ENCODE assay signal across 1 cellular context in the genomic region with DNA sequence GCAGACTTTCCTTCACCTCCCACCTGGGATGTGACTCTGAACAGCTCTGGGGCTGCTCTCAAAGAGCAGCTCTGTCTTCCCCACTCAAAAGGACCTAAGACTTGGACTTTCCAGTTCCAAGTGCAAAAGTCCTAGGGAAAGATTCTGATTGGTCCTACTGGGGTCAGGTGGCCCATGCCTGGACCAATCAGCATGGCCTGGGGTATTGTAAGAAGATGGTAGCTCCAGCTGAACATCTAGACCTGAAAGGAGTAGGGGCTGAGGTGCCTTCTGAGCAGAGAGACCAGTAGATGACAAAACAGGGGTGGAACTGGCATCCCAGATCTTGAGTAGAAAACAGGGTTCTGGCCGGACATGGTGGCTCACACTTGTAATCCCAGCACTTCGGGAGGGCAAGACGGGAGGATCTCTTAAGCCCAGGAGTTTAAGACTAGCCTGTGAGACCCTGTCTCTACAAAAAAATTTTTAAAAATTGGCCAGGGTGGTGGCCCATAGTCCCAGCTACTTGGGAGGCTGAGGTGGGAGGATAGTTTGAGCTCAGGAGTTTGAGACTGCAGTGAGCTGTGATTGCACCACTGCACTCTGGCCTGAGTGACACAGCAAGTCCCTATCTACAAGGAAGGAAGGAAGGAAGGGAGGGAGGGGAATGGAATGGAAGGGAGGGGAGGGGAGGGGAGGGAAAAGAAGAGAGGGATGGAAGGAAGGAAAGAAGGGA.
TF ChIP-seq lines count a peak whose summit lies in the region.

No MANE protein-coding gene starts in this region.

TF ChIP-seq in GM12878, 131 proteins besides CTCF, POLR2A, EP300 and RAD21:
- no peak for TF ChIP-seq SUZ12 (IDR thresholded peaks at IDR 0.05; ENCODE audit: unreplicated experiment)
- TF ChIP-seq, protein P1, sequence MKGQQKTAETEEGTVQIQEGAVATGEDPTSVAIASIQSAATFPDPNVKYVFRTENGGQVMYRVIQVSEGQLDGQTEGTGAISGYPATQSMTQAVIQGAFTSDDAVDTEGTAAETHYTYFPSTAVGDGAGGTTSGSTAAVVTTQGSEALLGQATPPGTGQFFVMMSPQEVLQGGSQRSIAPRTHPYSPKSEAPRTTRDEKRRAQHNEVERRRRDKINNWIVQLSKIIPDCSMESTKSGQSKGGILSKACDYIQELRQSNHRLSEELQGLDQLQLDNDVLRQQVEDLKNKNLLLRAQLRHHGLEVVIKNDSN (IDR thresholded peaks at IDR 0.05; ENCODE audit: borderline replicate concordance, extremely low read length, insufficient read depth, low read depth, low read length), result peak; percentile 31
- no peak for TF ChIP-seq MYC (IDR thresholded peaks at IDR 0.05; ENCODE audit: insufficient read depth, insufficient read length, insufficient replicate concordance, low read length, severe bottlenecking)
- TF ChIP-seq, protein P2, sequence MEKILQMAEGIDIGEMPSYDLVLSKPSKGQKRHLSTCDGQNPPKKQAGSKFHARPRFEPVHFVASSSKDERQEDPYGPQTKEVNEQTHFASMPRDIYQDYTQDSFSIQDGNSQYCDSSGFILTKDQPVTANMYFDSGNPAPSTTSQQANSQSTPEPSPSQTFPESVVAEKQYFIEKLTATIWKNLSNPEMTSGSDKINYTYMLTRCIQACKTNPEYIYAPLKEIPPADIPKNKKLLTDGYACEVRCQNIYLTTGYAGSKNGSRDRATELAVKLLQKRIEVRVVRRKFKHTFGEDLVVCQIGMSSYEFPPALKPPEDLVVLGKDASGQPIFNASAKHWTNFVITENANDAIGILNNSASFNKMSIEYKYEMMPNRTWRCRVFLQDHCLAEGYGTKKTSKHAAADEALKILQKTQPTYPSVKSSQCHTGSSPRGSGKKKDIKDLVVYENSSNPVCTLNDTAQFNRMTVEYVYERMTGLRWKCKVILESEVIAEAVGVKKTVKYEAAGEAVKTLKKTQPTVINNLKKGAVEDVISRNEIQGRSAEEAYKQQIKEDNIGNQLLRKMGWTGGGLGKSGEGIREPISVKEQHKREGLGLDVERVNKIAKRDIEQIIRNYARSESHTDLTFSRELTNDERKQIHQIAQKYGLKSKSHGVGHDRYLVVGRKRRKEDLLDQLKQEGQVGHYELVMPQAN (conservative IDR thresholded peaks at IDR 0.05), result no peak
